Comparison of ENCODE assay signal across 1 cellular context in genomic region chr5:34684281-34684979, GRCh38.
TF ChIP-seq lines count a peak whose summit lies in the region.

No MANE protein-coding gene starts in this region.

TF ChIP-seq in HEK293T, 16 proteins besides CTCF, POLR2A, EP300 and RAD21 (continued from another document):
- no peak for TF ChIP-seq FOXK2 (IDR thresholded peaks at IDR 0.05)
- no peak for TF ChIP-seq ZNF384 (IDR thresholded peaks at IDR 0.05)
